Comparison of ENCODE assay signal across 9 cellular contexts in genomic region chr2:149661844-149662243, GRCh38.
A peak's percentile ranks its signal among the peaks of the same experiment; 100 is the strongest.
DNase-seq lines count a peak whose midpoint lies in the region; ATAC-seq and TF ChIP-seq lines count a peak whose summit lies in the region.
"Had no signal": no experiment of that assay in that cellular context is flagged by ENCODE, and none has a peak within 500 bp of the region (broad histone marks: within the 10 kb centered on the region; RNA-seq: fewer than 3 reads in every experiment).

No MANE protein-coding gene starts in this region.

- POLR2A ChIA-PET in Panc1 (lab: Charles Lee), result no interaction called here
- POLR2A ChIA-PET in activated CD4-positive, alpha-beta memory T cell treated with anti-CD3 and anti-CD28 coated beads for 36 hours (lab: Charles Lee), result no interaction called here

- no peak overlapping the region for H3K4me3 ChIP-seq in GM23338
- H3K4me3 ChIP-seq in Panc1 (ENCODE audit: low read depth in 2 of 2, low read length in 2 of 2), result no peak overlapping the region
- no peak overlapping the region for H3K4me3 ChIP-seq in fibroblast of pulmonary artery (replicated peaks; ENCODE audit: low read depth, low read length)
- H3K4me3 ChIP-seq in retinal pigment epithelial cell (ENCODE audit: low read length), result no peak overlapping the region

- H4K20me1 ChIP-seq in GM23338 (replicated peaks; ENCODE audit: insufficient read depth), result no peaks in the 10 kb centered on the region

- no peak for ATAC-seq in GM23338
- peak; percentile 69 for ATAC-seq in Panc1

- no peaks in the 10 kb centered on the region; the same call in 1 of the 2 replicates for H3K36me3 ChIP-seq in GM23338 (ENCODE audit: insufficient read depth)
- H3K36me3 ChIP-seq in Panc1 (ENCODE audit: control insufficient read depth, insufficient read depth, low read length), result no peaks in the 10 kb centered on the region

- BruUV-seq in Panc1 (replicated peaks; lab: Mats Ljungman, UMichigan), result no TSS peak

- H3K4me1 Mint-ChIP-seq in GM23338, result peaks cover 2% of the 10 kb centered on the region
- H3K4me1 Mint-ChIP-seq in activated CD4-positive, alpha-beta memory T cell treated with anti-CD3 and anti-CD28 coated beads for 36 hours (ENCODE audit: low read depth), result no peaks in the 10 kb centered on the region

- H3F3A ChIP-seq in GM23338 (replicated peaks; ENCODE audit: low read depth), result no peaks in the 10 kb centered on the region

- H3K27ac Mint-ChIP-seq in GM23338, result no peak overlapping the region
- H3K27ac Mint-ChIP-seq in activated CD4-positive, alpha-beta memory T cell treated with anti-CD3 and anti-CD28 coated beads for 36 hours, result no peak overlapping the region
- H3K27ac Mint-ChIP-seq: brain had no signal

- H3K9me2 ChIP-seq in GM23338 (ENCODE audit: insufficient read depth), result no peaks in the 10 kb centered on the region

- TF ChIP-seq CTCF in GM23338 (conservative IDR thresholded peaks at IDR 0.05; ENCODE audit: low read depth in 2 of 2), result no peak
- TF ChIP-seq CTCF in Panc1 (IDR thresholded peaks at IDR 0.05), result no peak
- TF ChIP-seq CTCF in fibroblast of pulmonary artery (IDR thresholded peaks at IDR 0.05; ENCODE audit: low read length, missing control alignments), result no peak
- TF ChIP-seq CTCF in retinal pigment epithelial cell (conservative IDR thresholded peaks at IDR 0.05; ENCODE audit: low read depth, low read length), result no peak

- no peaks in the 10 kb centered on the region for H3K9me3 ChIP-seq in Panc1 (ENCODE audit: control insufficient read depth, insufficient read depth, low read depth, low read length)

- intact Hi-C loops in Panc1 (cut with micrococcal nuclease; ENCODE audit: unreplicated experiment), result no loop called here
- intact Hi-C loops in activated CD4-positive, alpha-beta memory T cell treated with anti-CD3 and anti-CD28 coated beads for 36 hours (cut with micrococcal nuclease), result no loop called here

- no peaks in the 10 kb centered on the region for H3K79me2 ChIP-seq in GM23338 (replicated peaks; ENCODE audit: insufficient read depth)

- no peak overlapping the region for H3K4me2 ChIP-seq in GM23338

- no peaks in the 10 kb centered on the region for H3K36me3 Mint-ChIP-seq in GM23338 (ENCODE audit: low read depth)
- H3K36me3 Mint-ChIP-seq in activated CD4-positive, alpha-beta memory T cell treated with anti-CD3 and anti-CD28 coated beads for 36 hours, result no peaks in the 10 kb centered on the region

- no peak overlapping the region for H3K27ac ChIP-seq in GM23338 (ENCODE audit: low read depth)
- peak overlapping the region; percentile 69; the same call in 1 of the 2 replicates for H3K27ac ChIP-seq in Panc1 (ENCODE audit: low read length)

- no peak overlapping the region for H2AFZ ChIP-seq in GM23338

- H3K4me3 Mint-ChIP-seq in GM23338, result no peak overlapping the region
- H3K4me3 Mint-ChIP-seq in activated CD4-positive, alpha-beta memory T cell treated with anti-CD3 and anti-CD28 coated beads for 36 hours, result no peak overlapping the region
- H3K4me3 Mint-ChIP-seq: brain had no signal

- no peaks in the 10 kb centered on the region for H3K27me3 ChIP-seq in GM23338 (ENCODE audit: insufficient read depth)
- no peaks in the 10 kb centered on the region for H3K27me3 ChIP-seq in Panc1 (ENCODE audit: control insufficient read depth, insufficient read depth, low read length)

- CTCF ChIA-PET in Panc1 (lab: Charles Lee), result no interaction called here
- CTCF ChIA-PET in activated CD4-positive, alpha-beta memory T cell treated with anti-CD3 and anti-CD28 coated beads for 36 hours (lab: Charles Lee), result no interaction called here

- in situ Hi-C loops in Panc1 (cut with HindIII; ENCODE audit: low pct_unique_long_range_greater_than_20kb, low sequenced_read_pairs), result no loop called here

- H3K27me3 Mint-ChIP-seq in GM23338 (ENCODE audit: insufficient read depth, low read depth, poor library complexity), result no peaks in the 10 kb centered on the region
- H3K27me3 Mint-ChIP-seq in activated CD4-positive, alpha-beta memory T cell treated with anti-CD3 and anti-CD28 coated beads for 36 hours, result peaks cover 7% of the 10 kb centered on the region
- H3K27me3 Mint-ChIP-seq: brain had no signal

- H3K4me1 ChIP-seq in GM23338 (ENCODE audit: insufficient read depth), result no peaks in the 10 kb centered on the region
- peaks cover 3% of the 10 kb centered on the region; the same call in 1 of the 2 replicates for H3K4me1 ChIP-seq in Panc1 (ENCODE audit: control insufficient read depth, insufficient read depth, low read length)

- peaks cover 3% of the 10 kb centered on the region; the same call in 1 of the 3 replicates for H3K9me3 Mint-ChIP-seq in GM23338
- no peaks in the 10 kb centered on the region for H3K9me3 Mint-ChIP-seq in activated CD4-positive, alpha-beta memory T cell treated with anti-CD3 and anti-CD28 coated beads for 36 hours

- DNase-seq in GM23338 (ENCODE audit: low spot score), result peak; percentile 4
- DNase-seq in Panc1 (ENCODE audit: low read depth, low spot score), result peak; percentile 8
- peak; percentile 71 for DNase-seq in fibroblast of pulmonary artery (ENCODE audit: low read depth)
- peak; percentile 55 for DNase-seq in retinal pigment epithelial cell (ENCODE audit: low read depth)
- DNase-seq in activated CD4-positive, alpha-beta memory T cell treated with anti-CD3 and anti-CD28 coated beads for 36 hours, result no peak
- DNase-seq in T-helper 9 cell, result no peak
- DNase-seq in RPMI8226, result no peak
- DNase-seq: NCI-H446 had no signal

TF ChIP-seq in GM23338, 12 proteins besides CTCF, POLR2A, EP300 and RAD21:
- TF ChIP-seq STAT1 (IDR thresholded peaks at IDR 0.05; ENCODE audit: unreplicated experiment) (no peak), EZH2phosphoT487 (IDR thresholded peaks at IDR 0.05; ENCODE audit: unreplicated experiment) (no peak), ZNF114 (CRISPR knock-in tag; IDR thresholded peaks at IDR 0.05) (no peak), ZNF331 (CRISPR knock-in tag; IDR thresholded peaks at IDR 0.05; ENCODE audit: low read depth) (no peak), CREB1 (CRISPR knock-in tag; IDR thresholded peaks at IDR 0.05; ENCODE audit: low read depth) (no peak)

Comparison
In these comparisons a context has a peak if more than half of its experiments do, and no peak if none do; other contexts are left out.
1. DNase-seq: peak in GM23338 (single experiment), Panc1 (single experiment), fibroblast of pulmonary artery (single experiment) and retinal pigment epithelial cell (single experiment); none in activated CD4-positive, alpha-beta memory T cell treated with anti-CD3 and anti-CD28 coated beads for 36 hours (single experiment), T-helper 9 cell (single experiment) and RPMI8226 (single experiment).